ENCODE assay signal across 1 cellular context in genomic region chr22:45263790-45264269, GRCh38.
A peak's percentile ranks its signal among the peaks of the same experiment; 100 is the strongest.
TF ChIP-seq lines count a peak whose summit lies in the region.

No MANE protein-coding gene starts in this region.

TF ChIP-seq in SK-N-SH, 30 proteins besides CTCF, POLR2A, EP300 and RAD21 (continued from another document):
- TF ChIP-seq, protein P1, sequence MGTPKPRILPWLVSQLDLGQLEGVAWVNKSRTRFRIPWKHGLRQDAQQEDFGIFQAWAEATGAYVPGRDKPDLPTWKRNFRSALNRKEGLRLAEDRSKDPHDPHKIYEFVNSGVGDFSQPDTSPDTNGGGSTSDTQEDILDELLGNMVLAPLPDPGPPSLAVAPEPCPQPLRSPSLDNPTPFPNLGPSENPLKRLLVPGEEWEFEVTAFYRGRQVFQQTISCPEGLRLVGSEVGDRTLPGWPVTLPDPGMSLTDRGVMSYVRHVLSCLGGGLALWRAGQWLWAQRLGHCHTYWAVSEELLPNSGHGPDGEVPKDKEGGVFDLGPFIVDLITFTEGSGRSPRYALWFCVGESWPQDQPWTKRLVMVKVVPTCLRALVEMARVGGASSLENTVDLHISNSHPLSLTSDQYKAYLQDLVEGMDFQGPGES (IDR thresholded peaks at IDR 0.05; ENCODE audit: low read depth, low read length): no peak
- TF ChIP-seq REST (IDR thresholded peaks at IDR 0.05; ENCODE audit: low read depth, low read length): no peak
- TF ChIP-seq TEAD4 (IDR thresholded peaks at IDR 0.05; ENCODE audit: borderline replicate concordance, insufficient read depth): no peak
- peak; percentile 100 for TF ChIP-seq MXI1 (IDR thresholded peaks at IDR 0.05; ENCODE audit: low read depth, low read length)
- no peak for TF ChIP-seq RXRA (IDR thresholded peaks at IDR 0.05; ENCODE audit: borderline replicate concordance, low read depth)
- TF ChIP-seq FOSL2 (IDR thresholded peaks at IDR 0.05; ENCODE audit: borderline replicate concordance, low read depth): no peak
- TF ChIP-seq, protein P2, sequence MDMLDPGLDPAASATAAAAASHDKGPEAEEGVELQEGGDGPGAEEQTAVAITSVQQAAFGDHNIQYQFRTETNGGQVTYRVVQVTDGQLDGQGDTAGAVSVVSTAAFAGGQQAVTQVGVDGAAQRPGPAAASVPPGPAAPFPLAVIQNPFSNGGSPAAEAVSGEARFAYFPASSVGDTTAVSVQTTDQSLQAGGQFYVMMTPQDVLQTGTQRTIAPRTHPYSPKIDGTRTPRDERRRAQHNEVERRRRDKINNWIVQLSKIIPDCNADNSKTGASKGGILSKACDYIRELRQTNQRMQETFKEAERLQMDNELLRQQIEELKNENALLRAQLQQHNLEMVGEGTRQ (IDR thresholded peaks at IDR 0.05; ENCODE audit: borderline replicate concordance, low read depth, low read length): peak; percentile 38; the same call in 1 of the 2 replicates
- TF ChIP-seq JUND (IDR thresholded peaks at IDR 0.05): no peak
- no peak for TF ChIP-seq EZH2phosphoT487 (IDR thresholded peaks at IDR 0.05; ENCODE audit: borderline replicate concordance, low read depth)
- TF ChIP-seq NRF1 (IDR thresholded peaks at IDR 0.05; ENCODE audit: low read depth, low read length): no peak
- TF ChIP-seq FOXM1 (IDR thresholded peaks at IDR 0.05; ENCODE audit: low read depth): no peak
- no peak for TF ChIP-seq NFIC (IDR thresholded peaks at IDR 0.05; ENCODE audit: borderline replicate concordance)
- no peak for TF ChIP-seq GATA2 (CRISPR knock-in tag; IDR thresholded peaks at IDR 0.05)
- TF ChIP-seq SIN3A (IDR thresholded peaks at IDR 0.05; ENCODE audit: borderline replicate concordance, low read depth, low read length): 0 out of 2 replicates have a peak, but pooled peaks have one; percentile 41
- TF ChIP-seq YY1 (IDR thresholded peaks at IDR 0.05; ENCODE audit: low read depth): no peak
- peak; percentile 98 for TF ChIP-seq MAX (IDR thresholded peaks at IDR 0.05; ENCODE audit: low read depth)
- TF ChIP-seq PBX3 (IDR thresholded peaks at IDR 0.05): no peak
- peak; percentile 46; the same call in 1 of the 2 replicates for TF ChIP-seq RCOR1 (IDR thresholded peaks at IDR 0.05; ENCODE audit: low read length)
- no peak for TF ChIP-seq MEF2A (IDR thresholded peaks at IDR 0.05; ENCODE audit: borderline replicate concordance, low read depth)
TF ChIP-seq in SK-N-SH: peak in this region for 8.
